In the genomic region with DNA sequence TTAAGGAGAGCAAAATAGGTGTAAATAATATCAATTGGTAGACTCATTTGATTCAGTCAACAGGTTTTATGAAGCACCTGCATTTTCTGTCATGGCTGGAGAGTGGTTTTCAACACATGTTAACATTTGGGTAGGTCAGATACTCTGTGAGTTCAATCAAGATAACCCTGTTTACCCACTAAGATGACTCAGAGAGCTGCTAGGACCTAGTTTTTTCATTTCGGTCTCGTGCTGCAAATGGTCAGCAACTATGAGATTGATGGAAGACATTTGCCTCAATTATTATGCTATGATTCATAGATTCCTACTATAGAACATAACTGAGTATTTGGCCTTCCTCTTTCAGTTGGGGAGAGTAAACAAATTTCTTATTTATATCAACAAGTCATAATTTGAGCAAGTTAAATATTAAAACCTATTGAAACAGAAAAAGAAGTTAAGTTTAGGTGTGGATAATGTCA, we compare ENCODE assay signal across 1 cellular context.
A peak's percentile ranks its signal among the peaks of the same experiment; 100 is the strongest.
TF ChIP-seq lines count a peak whose summit lies in the region.

No MANE protein-coding gene starts in this region.

TF ChIP-seq in K562, 482 proteins besides CTCF, POLR2A, EP300 and RAD21 (continued from another document):
- peak in 1 of 3 experiments; percentile 11 for TF ChIP-seq YY1 (IDR thresholded peaks at IDR 0.05; ENCODE audit: borderline replicate concordance in 1 of 3, control insufficient read depth in 1 of 3, extremely low read depth in 1 of 3, insufficient read depth in 3 of 3, insufficient read length in 1 of 3, insufficient replicate concordance in 2 of 3, low read depth in 1 of 3, low read length in 2 of 3)
- TF ChIP-seq NR2C1 (IDR thresholded peaks at IDR 0.05), result peak; percentile 57; the same call in 1 of the 2 replicates
- TF ChIP-seq NR2C1 (tag; IDR thresholded peaks at IDR 0.05), result peak; percentile 84
- TF ChIP-seq CXXC5 (CRISPR knock-in tag; IDR thresholded peaks at IDR 0.05), result peak; percentile 57; the same call in 1 of the 2 replicates
- TF ChIP-seq SMARCE1 (IDR thresholded peaks at IDR 0.05), result peak; percentile 97
- TF ChIP-seq CBFA2T2 (conservative IDR thresholded peaks at IDR 0.05), result peak; percentile 71
- TF ChIP-seq, protein P1, sequence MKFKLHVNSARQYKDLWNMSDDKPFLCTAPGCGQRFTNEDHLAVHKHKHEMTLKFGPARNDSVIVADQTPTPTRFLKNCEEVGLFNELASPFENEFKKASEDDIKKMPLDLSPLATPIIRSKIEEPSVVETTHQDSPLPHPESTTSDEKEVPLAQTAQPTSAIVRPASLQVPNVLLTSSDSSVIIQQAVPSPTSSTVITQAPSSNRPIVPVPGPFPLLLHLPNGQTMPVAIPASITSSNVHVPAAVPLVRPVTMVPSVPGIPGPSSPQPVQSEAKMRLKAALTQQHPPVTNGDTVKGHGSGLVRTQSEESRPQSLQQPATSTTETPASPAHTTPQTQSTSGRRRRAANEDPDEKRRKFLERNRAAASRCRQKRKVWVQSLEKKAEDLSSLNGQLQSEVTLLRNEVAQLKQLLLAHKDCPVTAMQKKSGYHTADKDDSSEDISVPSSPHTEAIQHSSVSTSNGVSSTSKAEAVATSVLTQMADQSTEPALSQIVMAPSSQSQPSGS (CRISPR knock-in tag; IDR thresholded peaks at IDR 0.05), result no peak
- TF ChIP-seq ZNF384 (IDR thresholded peaks at IDR 0.05; ENCODE audit: low read depth, low read length), result peak; percentile 95
- TF ChIP-seq TOE1 (IDR thresholded peaks at IDR 0.05; ENCODE audit: borderline replicate concordance), result 0 out of 2 replicates have a peak, but pooled peaks have one; percentile 34
- TF ChIP-seq TOE1 (CRISPR knock-in tag; IDR thresholded peaks at IDR 0.05; ENCODE audit: borderline replicate concordance, low read depth), result no peak
- TF ChIP-seq GTF2F1 (IDR thresholded peaks at IDR 0.05; ENCODE audit: low read depth, low read length), result no peak
- peak; percentile 32 for TF ChIP-seq TAF9B (IDR thresholded peaks at IDR 0.05; ENCODE audit: partially characterized antibody)
- TF ChIP-seq GATAD2B (IDR thresholded peaks at IDR 0.05; ENCODE audit: borderline replicate concordance), result peak; percentile 28; the same call in 1 of the 2 replicates
- peak; percentile 86 for TF ChIP-seq DDX20 (tag; IDR thresholded peaks at IDR 0.05; ENCODE audit: low read depth)
- peak; percentile 79 for TF ChIP-seq CBFA2T3 (IDR thresholded peaks at IDR 0.05)
- TF ChIP-seq NR4A1 (CRISPR knock-in tag; IDR thresholded peaks at IDR 0.05), result no peak
- peak; percentile 56; the same call in 1 of the 2 replicates for TF ChIP-seq NR4A1 (tag; IDR thresholded peaks at IDR 0.05)
- peak; percentile 51; the same call in 1 of the 2 replicates for TF ChIP-seq MBD2 (IDR thresholded peaks at IDR 0.05; ENCODE audit: borderline replicate concordance, low read depth)
- TF ChIP-seq NFE2 (IDR thresholded peaks at IDR 0.05; ENCODE audit: low read depth), result peak; percentile 76
- TF ChIP-seq, protein P2, sequence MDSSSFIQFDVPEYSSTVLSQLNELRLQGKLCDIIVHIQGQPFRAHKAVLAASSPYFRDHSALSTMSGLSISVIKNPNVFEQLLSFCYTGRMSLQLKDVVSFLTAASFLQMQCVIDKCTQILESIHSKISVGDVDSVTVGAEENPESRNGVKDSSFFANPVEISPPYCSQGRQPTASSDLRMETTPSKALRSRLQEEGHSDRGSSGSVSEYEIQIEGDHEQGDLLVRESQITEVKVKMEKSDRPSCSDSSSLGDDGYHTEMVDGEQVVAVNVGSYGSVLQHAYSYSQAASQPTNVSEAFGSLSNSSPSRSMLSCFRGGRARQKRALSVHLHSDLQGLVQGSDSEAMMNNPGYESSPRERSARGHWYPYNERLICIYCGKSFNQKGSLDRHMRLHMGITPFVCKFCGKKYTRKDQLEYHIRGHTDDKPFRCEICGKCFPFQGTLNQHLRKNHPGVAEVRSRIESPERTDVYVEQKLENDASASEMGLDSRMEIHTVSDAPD (CRISPR knock-in tag; IDR thresholded peaks at IDR 0.05), result peak; percentile 26; the same call in 1 of the 2 replicates
- peak; percentile 93 for TF ChIP-seq HMBOX1 (IDR thresholded peaks at IDR 0.05)
- peak; percentile 68; the same call in 1 of the 2 replicates for TF ChIP-seq BACH1 (tag; IDR thresholded peaks at IDR 0.05)
- TF ChIP-seq JUNB (CRISPR knock-in tag; conservative IDR thresholded peaks at IDR 0.05), result peak; percentile 72; the same call in 1 of the 2 replicates
- no peak for TF ChIP-seq ZNF830 (CRISPR knock-in tag; IDR thresholded peaks at IDR 0.05)
- TF ChIP-seq DMBX1 (CRISPR knock-in tag; IDR thresholded peaks at IDR 0.05; ENCODE audit: borderline replicate concordance), result peak; percentile 92
- TF ChIP-seq MTA2 (IDR thresholded peaks at IDR 0.05; ENCODE audit: low read depth), result peak; percentile 40
- TF ChIP-seq GTF2E2 (tag; IDR thresholded peaks at IDR 0.05), result peak; percentile 68; the same call in 1 of the 2 replicates
- no peak for TF ChIP-seq ZNF75A (CRISPR knock-in tag; IDR thresholded peaks at IDR 0.05)
- peak; percentile 70 for TF ChIP-seq NEUROD1 (IDR thresholded peaks at IDR 0.05; ENCODE audit: borderline replicate concordance, low read depth, low read length, partially characterized antibody)
- TF ChIP-seq FOXA3 (CRISPR knock-in tag; conservative IDR thresholded peaks at IDR 0.05 in 1 of 2, IDR thresholded peaks at IDR 0.05 in 1 of 2), result peak; percentile 99 to 100
- TF ChIP-seq NBN (IDR thresholded peaks at IDR 0.05; ENCODE audit: low read depth), result peak; percentile 54; the same call in 1 of the 2 replicates
- TF ChIP-seq, protein P3, sequence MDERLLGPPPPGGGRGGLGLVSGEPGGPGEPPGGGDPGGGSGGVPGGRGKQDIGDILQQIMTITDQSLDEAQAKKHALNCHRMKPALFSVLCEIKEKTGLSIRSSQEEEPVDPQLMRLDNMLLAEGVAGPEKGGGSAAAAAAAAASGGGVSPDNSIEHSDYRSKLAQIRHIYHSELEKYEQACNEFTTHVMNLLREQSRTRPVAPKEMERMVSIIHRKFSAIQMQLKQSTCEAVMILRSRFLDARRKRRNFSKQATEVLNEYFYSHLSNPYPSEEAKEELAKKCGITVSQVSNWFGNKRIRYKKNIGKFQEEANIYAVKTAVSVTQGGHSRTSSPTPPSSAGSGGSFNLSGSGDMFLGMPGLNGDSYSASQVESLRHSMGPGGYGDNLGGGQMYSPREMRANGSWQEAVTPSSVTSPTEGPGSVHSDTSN (CRISPR knock-in tag; IDR thresholded peaks at IDR 0.05; ENCODE audit: low read depth), result no peak
- TF ChIP-seq, protein P3 (tag; conservative IDR thresholded peaks at IDR 0.05; ENCODE audit: low read depth), result 0 out of 2 replicates have a peak, but pooled peaks have one; percentile 27
- TF ChIP-seq ATF1 (CRISPR knock-in tag; IDR thresholded peaks at IDR 0.05), result no peak
- TF ChIP-seq ATF1 (tag; IDR thresholded peaks at IDR 0.05), result 0 out of 2 replicates have a peak, but pooled peaks have one; percentile 18
- no peak for TF ChIP-seq MIER1 (IDR thresholded peaks at IDR 0.05; ENCODE audit: low read depth)
- peak; percentile 76 for TF ChIP-seq MEF2D (tag; conservative IDR thresholded peaks at IDR 0.05; ENCODE audit: low read depth)
- peak; percentile 74 for TF ChIP-seq CTBP1 (IDR thresholded peaks at IDR 0.05; ENCODE audit: borderline replicate concordance)
- TF ChIP-seq MXD1 (CRISPR knock-in tag; IDR thresholded peaks at IDR 0.05; ENCODE audit: borderline replicate concordance, poor library complexity, severe bottlenecking), result peak; percentile 74
- 0 out of 2 replicates have a peak, but pooled peaks have one; percentile 21 for TF ChIP-seq PML (IDR thresholded peaks at IDR 0.05; ENCODE audit: low read length)
- TF ChIP-seq DIDO1 (tag; IDR thresholded peaks at IDR 0.05; ENCODE audit: low read depth), result no peak; the same call in 1 of the 2 replicates
- TF ChIP-seq NR2C2 (CRISPR knock-in tag; IDR thresholded peaks at IDR 0.05), result no peak
- TF ChIP-seq NR2C2 (tag; IDR thresholded peaks at IDR 0.05), result peak; percentile 87
